ENCODE assay signal across 10 cellular contexts in the genomic region with DNA sequence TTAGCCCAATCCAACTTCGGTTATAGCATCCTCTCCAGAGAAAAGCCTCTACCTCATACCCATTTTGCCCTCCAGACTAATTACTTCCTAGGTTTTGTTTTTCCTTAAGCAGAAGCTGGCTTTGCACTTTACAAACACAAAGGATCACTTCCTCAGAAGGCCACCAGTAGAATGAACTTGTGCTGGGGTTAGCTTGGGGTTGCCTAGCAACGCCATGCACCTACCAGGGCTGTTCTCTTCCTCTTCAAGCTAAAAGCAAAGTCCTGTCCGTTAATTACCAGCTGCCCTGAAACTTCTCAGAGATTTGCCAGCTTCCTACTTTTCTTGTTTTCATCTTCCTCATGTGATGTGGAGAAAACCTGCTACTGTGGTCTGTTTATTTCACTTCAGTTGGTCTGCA.
A peak's percentile ranks its signal among the peaks of the same experiment; 100 is the strongest.
DNase-seq lines count a peak whose midpoint lies in the region; ATAC-seq and TF ChIP-seq lines count a peak whose summit lies in the region.
"Had no signal": no experiment of that assay in that cellular context is flagged by ENCODE, and none has a peak within 500 bp of the region (broad histone marks: within the 10 kb centered on the region; RNA-seq: fewer than 3 reads in every experiment).

No MANE protein-coding gene starts in this region.

- no peaks in the 10 kb centered on the region for H3K36me3 Mint-ChIP-seq in CD4-positive, alpha-beta T cell (ENCODE audit: low read depth)
- H3K36me3 Mint-ChIP-seq: CD4-positive, CD25-positive, alpha-beta regulatory T cell had no signal

- TF ChIP-seq CTCF in colonic mucosa (IDR thresholded peaks at IDR 0.05) (no peak), brain microvascular endothelial cell (IDR thresholded peaks at IDR 0.05; ENCODE audit: low read depth, low read length, missing control alignments) (no peak)
- TF ChIP-seq CTCF in CD4-positive, alpha-beta T cell (IDR thresholded peaks at IDR 0.05), result no peak

- no peak overlapping the region for H3K4me3 Mint-ChIP-seq in CD4-positive, alpha-beta T cell
- H3K4me3 Mint-ChIP-seq: CD4-positive, CD25-positive, alpha-beta regulatory T cell had no signal

- H3K27me3 ChIP-seq in colonic mucosa (no peaks in the 10 kb centered on the region), brain microvascular endothelial cell (replicated peaks) (no peaks in the 10 kb centered on the region)
- no peaks in the 10 kb centered on the region for H3K27me3 ChIP-seq in CD4-positive, alpha-beta T cell (ENCODE audit: control insufficient read depth, insufficient read depth, low read length)

- no peak overlapping the region for H3K27ac Mint-ChIP-seq in CD4-positive, alpha-beta T cell
- H3K27ac Mint-ChIP-seq: CD4-positive, CD25-positive, alpha-beta regulatory T cell had no signal

- intact Hi-C loops in colonic mucosa (cut with DNase I), result no loop called here
- intact Hi-C loops in CD4-positive, alpha-beta T cell (cut with DNase I, micrococcal nuclease), result no loop called here

- no peaks in the 10 kb centered on the region for H3K36me3 ChIP-seq in colonic mucosa
- no peaks in the 10 kb centered on the region for H3K36me3 ChIP-seq in brain microvascular endothelial cell (replicated peaks)

- in situ Hi-C loops in brain microvascular endothelial cell (cut with HindIII; ENCODE audit: low pct_ligation_motif_present, low sequenced_read_pairs), result no loop called here

- H3K9me3 Mint-ChIP-seq in CD4-positive, alpha-beta T cell, result no peaks in the 10 kb centered on the region

- DNase-seq in CD1c-positive myeloid dendritic cell (ENCODE audit: extremely low spot score) (peak; percentile 89), MV-4-11 (lab: John Stamatoyannopoulos, UW) (peak; percentile 100), colonic mucosa (peak; percentile 81), caudate nucleus (lab: John Stamatoyannopoulos, UW) (no peak), brain microvascular endothelial cell (no peak)
- no peak for DNase-seq in CD4-positive, alpha-beta T cell
- no peak for DNase-seq in stimulated activated CD4-positive, alpha-beta T cell treated with anti-CD3 and anti-CD28 coated beads, Interleukin-1b, Interleukin-23, amount 100 ng/mL, for 48 hours
- DNase-seq: activated effector memory CD4-positive, alpha-beta T cell treated with anti-CD3 and anti-CD28 coated beads, Interleukin-2, amount 50 U/mL, for 16 hours; CD4-positive, CD25-positive, alpha-beta regulatory T cell had no signal

- no peaks in the 10 kb centered on the region for H3K4me1 ChIP-seq in colonic mucosa

- peaks cover 14% of the 10 kb centered on the region for H3K27me3 Mint-ChIP-seq in CD4-positive, alpha-beta T cell

- CTCF ChIA-PET in CD4-positive, alpha-beta T cell (lab: Charles Lee), result interaction anchor here (0.6 kb wide), 1 partner anchor 60 kb away, joined by 5 read pairs; no protein-coding TSS in a partner anchor

- H3K9ac ChIP-seq in colonic mucosa (ENCODE audit: low read depth in 2 of 2, low read length in 2 of 2), result no peak overlapping the region

- H3K9me3 ChIP-seq in colonic mucosa, result no peaks in the 10 kb centered on the region
- H3K9me3 ChIP-seq in CD4-positive, alpha-beta T cell (ENCODE audit: control insufficient read depth, low read length), result no peaks in the 10 kb centered on the region

- H3K4me1 Mint-ChIP-seq in CD4-positive, alpha-beta T cell (ENCODE audit: low read depth), result no peaks in the 10 kb centered on the region
- H3K4me1 Mint-ChIP-seq: CD4-positive, CD25-positive, alpha-beta regulatory T cell had no signal

- H3K4me3 ChIP-seq in colonic mucosa (no peak overlapping the region), brain microvascular endothelial cell (ENCODE audit: low read depth, low read length) (no peak overlapping the region)

- POLR2A ChIA-PET in CD4-positive, alpha-beta T cell (lab: Charles Lee), result no interaction called here

- ATAC-seq in GM21526 (IDR thresholded peaks at IDR 0.05; ENCODE audit: low FRiP score, unreplicated experiment), result peak; percentile 89
- no peak for ATAC-seq in CD4-positive, alpha-beta T cell (ENCODE audit: poor library complexity)

- H3K27ac ChIP-seq in colonic mucosa (peak overlapping the region; percentile 61), caudate nucleus (ENCODE audit: low read depth, low read length) (no peak overlapping the region), brain microvascular endothelial cell (no peak overlapping the region)
- H3K27ac ChIP-seq in CD4-positive, alpha-beta T cell (ENCODE audit: low read depth, low read length), result no peak overlapping the region

Comparison
In these comparisons a context has a peak if more than half of its experiments do, and no peak if none do; other contexts are left out.
1. DNase-seq: peak in CD1c-positive myeloid dendritic cell (single experiment), MV-4-11 (single experiment) and colonic mucosa (single experiment); none in caudate nucleus (0 of 61), brain microvascular endothelial cell (single experiment), CD4-positive, alpha-beta T cell (0 of 10) and stimulated activated CD4-positive, alpha-beta T cell treated with anti-CD3 and anti-CD28 coated beads, Interleukin-1b, Interleukin-23, amount 100 ng/mL, for 48 hours (single experiment).